ENCODE assay signal across 8 cellular contexts in the genomic region with DNA sequence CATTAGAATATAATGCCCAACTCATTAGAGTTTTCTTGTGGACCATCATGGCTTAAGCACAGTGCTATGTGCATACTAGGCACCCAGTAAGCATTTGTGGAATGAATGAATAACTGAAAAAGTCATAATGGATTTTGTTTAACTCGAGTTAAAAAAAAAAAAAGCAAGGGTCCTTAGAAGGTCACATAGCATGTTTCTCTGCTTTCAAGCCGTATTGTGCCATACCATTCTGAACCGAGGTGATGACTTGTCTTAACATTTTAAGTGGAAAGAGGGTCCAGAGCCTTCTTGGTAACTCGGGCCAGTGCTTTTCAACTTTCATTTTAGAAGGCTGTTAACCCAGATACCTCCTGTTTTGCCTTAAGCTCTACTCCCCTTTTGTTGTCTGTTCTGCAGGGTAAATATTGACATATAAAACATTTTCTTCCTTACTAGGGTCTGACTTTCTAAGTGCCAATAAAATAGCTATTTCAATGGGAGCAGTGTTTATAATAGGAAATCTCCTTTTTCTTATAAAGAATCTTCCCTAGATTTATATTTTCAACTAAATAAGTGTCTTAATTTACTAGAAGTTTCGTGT. TPM values are rescaled to one million over a fixed set of nuclear protein-coding genes. Genes with fewer than 3 reads are reported as not detected.
DNase-seq lines count a peak whose midpoint lies in the region; ATAC-seq and TF ChIP-seq lines count a peak whose summit lies in the region.

No MANE protein-coding gene starts in this region.

- WGBS in lower leg skin, 2 donors, result 20 to 25% methylated on average over 5 of the region's 5 CpGs

- H3K27me3 ChIP-seq in right atrium auricular region (no peaks in the 10 kb centered on the region), vagina (no peaks in the 10 kb centered on the region)

- TF ChIP-seq POLR2A in lower leg skin (IDR thresholded peaks at IDR 0.05) (no peak), vagina (IDR thresholded peaks at IDR 0.05) (no peak)

- intact Hi-C loops in Right ventricle myocardium inferior (cut with DNase I) (loop anchor here (5.0 to 10.0 kb wide), 2 partner anchors 105 to 473 kb away; partner anchors contain the start of genes ASXL2, HADHA and HADHB), lower leg skin (cut with DNase I; ENCODE audit: low total_unique reads) (no loop called here), vagina (cut with DNase I) (loop anchor here (10.0 kb wide), 1 partner anchor 1997 kb away; no protein-coding TSS in a partner anchor)

- in situ Hi-C loops in astrocyte of the spinal cord (cut with HindIII; ENCODE audit: low sequenced_read_pairs), result no loop called here

- H3K36me3 ChIP-seq in right atrium auricular region, result no peaks in the 10 kb centered on the region
- H3K36me3 ChIP-seq in vagina, result no peaks in the 10 kb centered on the region

- no peak for DNase-seq in right atrium auricular region (ENCODE audit: low spot score)
- no peak for DNase-seq in Right ventricle myocardium inferior (ENCODE audit: missing footprints)
- no peak for DNase-seq in astrocyte of the spinal cord (ENCODE audit: low read depth, low spot score)
- no peak for DNase-seq in lower leg skin (ENCODE audit: low spot score in 2 of 2)
- no peak for DNase-seq in vagina (ENCODE audit: extremely low spot score in 2 of 2)
- no peak for DNase-seq in NCI-H128 (lab: John Stamatoyannopoulos, UW; ENCODE audit: unreplicated experiment)
- no peak for DNase-seq in SKM-1 (lab: John Stamatoyannopoulos, UW; ENCODE audit: unreplicated experiment)

- H3K9me3 ChIP-seq in right atrium auricular region (no peaks in the 10 kb centered on the region), vagina (no peaks in the 10 kb centered on the region)

- H3K27ac ChIP-seq in right atrium auricular region, result peak overlapping the region; percentile 92 to 95
- peak overlapping the region; percentile 90 for H3K27ac ChIP-seq in vagina

- H3K4me1 ChIP-seq in right atrium auricular region (peaks cover 0 to 34% of the 10 kb centered on the region in 2 donors), vagina (peaks cover 21% of the 10 kb centered on the region)

- ATAC-seq in Right ventricle myocardium inferior, result no peak
- no peak for ATAC-seq in GM19395 (IDR thresholded peaks at IDR 0.05; ENCODE audit: unreplicated experiment)

- H3K4me3 ChIP-seq in right atrium auricular region, result peak overlapping the region in 1 of 2 donors; percentile 91
- H3K4me3 ChIP-seq in astrocyte of the spinal cord (ENCODE audit: low read depth, low read length), result peak overlapping the region; percentile 87
- H3K4me3 ChIP-seq in lower leg skin (ENCODE audit: low read depth, poor library complexity, severe bottlenecking), result peak overlapping the region; percentile 78
- H3K4me3 ChIP-seq in vagina, result peak overlapping the region; percentile 63 to 87

- TF ChIP-seq CTCF in right atrium auricular region (IDR thresholded peaks at IDR 0.05), result no peak
- TF ChIP-seq CTCF in astrocyte of the spinal cord (IDR thresholded peaks at IDR 0.05; ENCODE audit: low read depth, low read length), result no peak
- no peak for TF ChIP-seq CTCF in lower leg skin (IDR thresholded peaks at IDR 0.05)
- no peak for TF ChIP-seq CTCF in vagina (IDR thresholded peaks at IDR 0.05)

RNA-seq across cellular contexts. Expression of gene ADGRF3, which starts 0.8 kb away (rescaled TPM):
- total RNA-seq in right atrium auricular region (not detected), Right ventricle myocardium inferior (0.16 TPM), lower leg skin (under 1 TPM in 3 of 4 donors, not detected in 1; 0.05 to 0.25 (median 0.06) TPM), vagina (0.49 TPM)

RNA-seq across cellular contexts. Expression of gene SELENOI, which starts 1.4 kb away (rescaled TPM):
- total RNA-seq in right atrium auricular region (10 to 100 TPM in 1 of 2 donors, 1 to 10 TPM in 1; 7.6 to 11.6 TPM), Right ventricle myocardium inferior (14.3 TPM), lower leg skin (10 to 100 TPM; 24.7 to 34.3 (median 29.2) TPM), vagina (33.4 TPM)

RNA-seq across cellular contexts. Expression of gene DRC1, which starts 54.3 kb away (rescaled TPM):
- total RNA-seq in right atrium auricular region (not detected), Right ventricle myocardium inferior (0.30 TPM), lower leg skin (not detected), vagina (not detected)
